9 cellular contexts compared by ENCODE assay signal in genomic region chr3:50516048-50516871, GRCh38. TPM values are rescaled to one million over a fixed set of nuclear protein-coding genes. Genes with fewer than 3 reads are reported as not detected.
DNase-seq lines count a peak whose midpoint lies in the region; ATAC-seq and TF ChIP-seq lines count a peak whose summit lies in the region.
"Had no signal": no experiment of that assay in that cellular context is flagged by ENCODE, and none has a peak within 500 bp of the region (broad histone marks: within the 10 kb centered on the region; RNA-seq: fewer than 3 reads in every experiment).

No MANE protein-coding gene starts in this region.

- CTCF ChIA-PET in A673 (lab: Charles Lee) = no interaction called here

- H3K27me3 ChIP-seq in A673 (replicated peaks; ENCODE audit: insufficient read depth, low read depth, low read length, poor library complexity) (no peaks in the 10 kb centered on the region), endodermal cell (ENCODE audit: control insufficient read depth, insufficient read depth, low read length, poor library complexity, severe bottlenecking) (no peaks in the 10 kb centered on the region)

- POLR2A ChIA-PET in A673 (lab: Charles Lee; ENCODE audit: low non-redundant PET) = no interaction called here

- intact Hi-C loops in A673 (cut with micrococcal nuclease; ENCODE audit: unreplicated experiment) = loop anchor here (5.0 kb wide), 1 partner anchor 96 kb away; the partner anchor contains the start of gene CISH

- 25 to 35% methylated on average over 6 to 13 of the region's 13 CpGs for WGBS in endodermal cell (ENCODE audit: insufficient coverage in 1 of 2, insufficient read length in 1 of 2), 2 experiments

- H3K9me3 Mint-ChIP-seq in endodermal cell = no peaks in the 10 kb centered on the region
- no peaks in the 10 kb centered on the region for H3K9me3 Mint-ChIP-seq in effector memory CD8-positive, alpha-beta T cell
- H3K9me3 Mint-ChIP-seq: activated naive CD8-positive, alpha-beta T cell treated with anti-CD3 and anti-CD28 coated beads, Interleukin-2, amount 10 ng/mL, durations not matched to agents 7 days and 5 days had no signal

- H3K4me1 ChIP-seq in A673 (ENCODE audit: insufficient read depth, low read length, poor library complexity, severe bottlenecking) = no peaks in the 10 kb centered on the region
- H3K4me1 ChIP-seq in endodermal cell (ENCODE audit: control insufficient read depth, insufficient read depth, low read length) = peaks cover 19% of the 10 kb centered on the region

- no peak overlapping the region for H3K27ac ChIP-seq in A673 (ENCODE audit: low read depth, low read length, poor library complexity, severe bottlenecking)
- H3K27ac ChIP-seq in endodermal cell (ENCODE audit: low read depth, low read length) = peak overlapping the region; percentile 86

- peak overlapping the region; percentile 90 for H3K27ac Mint-ChIP-seq in endodermal cell
- H3K27ac Mint-ChIP-seq in effector memory CD8-positive, alpha-beta T cell = peak overlapping the region in 1 of 2 donors; percentile 65
- H3K27ac Mint-ChIP-seq: activated naive CD8-positive, alpha-beta T cell treated with anti-CD3 and anti-CD28 coated beads, Interleukin-2, amount 10 ng/mL, durations not matched to agents 7 days and 5 days had no signal

- BruUV-seq in A673 (replicated peaks; lab: Mats Ljungman, UMichigan) = no TSS peak

- H3K36me3 ChIP-seq in A673 (ENCODE audit: insufficient read depth, low read length, poor library complexity, severe bottlenecking) = no peaks in the 10 kb centered on the region
- no peaks in the 10 kb centered on the region for H3K36me3 ChIP-seq in endodermal cell (ENCODE audit: control insufficient read depth, insufficient read depth, low read length)

- H3K4me1 Mint-ChIP-seq in endodermal cell = peaks cover 41% of the 10 kb centered on the region
- H3K4me1 Mint-ChIP-seq in effector memory CD8-positive, alpha-beta T cell (ENCODE audit: low read depth in 2 of 2) = peaks cover 9 to 10% of the 10 kb centered on the region in 2 donors

- peaks cover 3% of the 10 kb centered on the region for H3K27me3 Mint-ChIP-seq in endodermal cell (ENCODE audit: insufficient read depth)
- H3K27me3 Mint-ChIP-seq in effector memory CD8-positive, alpha-beta T cell = peaks cover 0 to 9% of the 10 kb centered on the region in 2 donors

- no peak for TF ChIP-seq CTCF in A673 (conservative IDR thresholded peaks at IDR 0.05; ENCODE audit: low read depth, low read length)
- peak; percentile 25 for TF ChIP-seq CTCF in endodermal cell (conservative IDR thresholded peaks at IDR 0.05)
- no peak for TF ChIP-seq CTCF in GM20000 (IDR thresholded peaks at IDR 0.05; ENCODE audit: extremely low read depth, missing control alignments)

- H3K36me3 Mint-ChIP-seq in endodermal cell (ENCODE audit: low read depth) = no peaks in the 10 kb centered on the region
- H3K36me3 Mint-ChIP-seq in effector memory CD8-positive, alpha-beta T cell (ENCODE audit: insufficient read depth) = peaks cover 3% of the 10 kb centered on the region
- H3K36me3 Mint-ChIP-seq: activated naive CD8-positive, alpha-beta T cell treated with anti-CD3 and anti-CD28 coated beads, Interleukin-2, amount 10 ng/mL, durations not matched to agents 7 days and 5 days had no signal

- H3K9ac ChIP-seq in endodermal cell (ENCODE audit: extremely low read depth, low read length, poor library complexity, severe bottlenecking) = no peak overlapping the region

- ATAC-seq in left lobe of liver = no peak
- ATAC-seq in effector memory CD8-positive, alpha-beta T cell (replicated peaks) = no peak

- H3K4me3 ChIP-seq in A673 (ENCODE audit: low read depth, low read length, poor library complexity, severe bottlenecking) = no peak overlapping the region
- no peak overlapping the region for H3K4me3 ChIP-seq in endodermal cell (ENCODE audit: low read length)

- no peaks in the 10 kb centered on the region for H3K9me3 ChIP-seq in A673 (ENCODE audit: low read depth, low read length, poor library complexity, severe bottlenecking)
- H3K9me3 ChIP-seq in endodermal cell (ENCODE audit: control insufficient read depth, low read length) = no peaks in the 10 kb centered on the region

- DNase-seq in A673 (ENCODE audit: low spot score) = peak; percentile 18
- peak; percentile 35 for DNase-seq in NCI-H1694 treated with DMSO at 0.1 percent for 48 hours (lab: John Stamatoyannopoulos, UW)
- DNase-seq in endodermal cell = peak; percentile 92
- peak; percentile 57 for DNase-seq in myocyte (ENCODE audit: low read depth)
- DNase-seq in left lobe of liver (ENCODE audit: low spot score) = no peak
- DNase-seq in GM20000 (ENCODE audit: low spot score) = no peak
- no peak for DNase-seq in NCI-H226
- no peak for DNase-seq in effector memory CD8-positive, alpha-beta T cell
- DNase-seq: activated naive CD8-positive, alpha-beta T cell treated with anti-CD3 and anti-CD28 coated beads, Interleukin-2, amount 10 ng/mL, durations not matched to agents 7 days and 5 days had no signal

- H3K4me3 Mint-ChIP-seq in endodermal cell = peak overlapping the region; percentile 24
- H3K4me3 Mint-ChIP-seq in effector memory CD8-positive, alpha-beta T cell = no peak overlapping the region
- H3K4me3 Mint-ChIP-seq: activated naive CD8-positive, alpha-beta T cell treated with anti-CD3 and anti-CD28 coated beads, Interleukin-2, amount 10 ng/mL, durations not matched to agents 7 days and 5 days had no signal

RNA-seq across cellular contexts. Expression of gene CACNA2D2, which starts 12.8 kb away (rescaled TPM):
- total RNA-seq in A673 (2021) (0.17 and 0.68 TPM in 2 replicates), endodermal cell (10 to 100 TPM; 17.6 to 20.7 TPM), myocyte (not detected in 2 replicates), left lobe of liver (0.50 TPM)
- 16.2 TPM for polyA plus RNA-seq in endodermal cell (2013, experiment 1 of 2)
- polyA plus RNA-seq in endodermal cell (2013, experiment 2 of 2) = 12.9 TPM
- polyA plus RNA-seq in myocyte (2012) = 0.37 TPM

RNA-seq across cellular contexts. Expression of gene C3orf18, which starts 51.3 kb away (rescaled TPM):
- total RNA-seq in A673 (2021) = 1.5 and 4.9 TPM in 2 replicates
- total RNA-seq in endodermal cell = 10 to 100 TPM; 14.4 to 16.9 TPM
- 15.6 TPM for polyA plus RNA-seq in endodermal cell (2013, experiment 1 of 2)
- 15.4 TPM for polyA plus RNA-seq in endodermal cell (2013, experiment 2 of 2)
- 14.0 and 18.6 TPM in 2 replicates for total RNA-seq in myocyte
- polyA plus RNA-seq in myocyte (2012) = 19.0 TPM
- 3.0 TPM for total RNA-seq in left lobe of liver

RNA-seq across cellular contexts. Expression of gene HEMK1, which starts 53.1 kb away (rescaled TPM):
- total RNA-seq in A673 (2021) (5.7 and 7.9 TPM in 2 replicates), endodermal cell (10 to 100 TPM; 24.1 to 25.8 TPM), myocyte (6.2 and 9.7 TPM in 2 replicates), left lobe of liver (16.8 TPM)
- 21.2 TPM for polyA plus RNA-seq in endodermal cell (2013, experiment 1 of 2)
- polyA plus RNA-seq in endodermal cell (2013, experiment 2 of 2) = 19.8 TPM
- 14.3 TPM for polyA plus RNA-seq in myocyte (2012)

Comparison
In these comparisons a context has a peak if more than half of its experiments do, and no peak if none do; other contexts are left out.
1. DNase-seq: peak in A673 (single experiment), NCI-H1694 treated with DMSO at 0.1 percent for 48 hours (single experiment), endodermal cell (single experiment) and myocyte (single experiment); none in left lobe of liver (single experiment), GM20000 (single experiment), NCI-H226 (single experiment) and effector memory CD8-positive, alpha-beta T cell (0 of 3).
2. RNA of gene CACNA2D2, which starts 12.8 kb away (total RNA-seq): 17.6 to 20.7 TPM in endodermal cell; 0.50 TPM in left lobe of liver (single experiment), 0.17 to 0.68 TPM in A673 and not detected in myocyte; every median in the first group is over 10 times any median in the second.